Comparison of ENCODE assay signal across 10 cellular contexts in genomic region chr11:120079750-120080610, GRCh38. TPM values are rescaled to one million over a fixed set of nuclear protein-coding genes. Genes with fewer than 3 reads are reported as not detected.
A peak's percentile ranks its signal among the peaks of the same experiment; 100 is the strongest.
DNase-seq lines count a peak whose midpoint lies in the region; ATAC-seq and TF ChIP-seq lines count a peak whose summit lies in the region.
"Had no signal": no experiment of that assay in that cellular context is flagged by ENCODE, and none has a peak within 500 bp of the region (broad histone marks: within the 10 kb centered on the region; RNA-seq: fewer than 3 reads in every experiment).

No MANE protein-coding gene starts in this region.

- no peak for TF ChIP-seq POLR2A in Peyer's patch (IDR thresholded peaks at IDR 0.05)

- no peak overlapping the region for H3K4me3 ChIP-seq in Peyer's patch
- H3K4me3 ChIP-seq: BLaER1 had no signal

- H3K27ac ChIP-seq in Peyer's patch = no peak overlapping the region
- H3K27ac ChIP-seq: BLaER1 had no signal

- H3K4me1 ChIP-seq in Peyer's patch = no peaks in the 10 kb centered on the region
- H3K4me1 ChIP-seq: BLaER1 had no signal

- peak; percentile 11 for DNase-seq in NCI-H146 (lab: John Stamatoyannopoulos, UW)
- DNase-seq in NCI-H146 treated with DMSO at 0.1 percent for 48 hours (lab: John Stamatoyannopoulos, UW; ENCODE audit: unreplicated experiment) = no peak
- DNase-seq in Peyer's patch = no peak
- DNase-seq in germinal center (ENCODE audit: low spot score) = peak; percentile 33
- DNase-seq in stimulated activated CD8-positive, alpha-beta memory T cell treated with anti-CD3 and anti-CD28 coated beads, Interleukin-15, amount 100 ng/mL, for 24 hours (ENCODE audit: low read depth) = peak; percentile 7
- DNase-seq in LoVo (ENCODE audit: low spot score) = no peak
- DNase-seq: naive B cell had no signal

- ATAC-seq in GM21515 (IDR thresholded peaks at IDR 0.05; ENCODE audit: unreplicated experiment) = no peak
- no peak for ATAC-seq in HG02571 (IDR thresholded peaks at IDR 0.05; ENCODE audit: unreplicated experiment)

- H3K36me3 ChIP-seq in Peyer's patch = no peaks in the 10 kb centered on the region
- H3K36me3 ChIP-seq: BLaER1 had no signal

- no peaks in the 10 kb centered on the region for H3K9me3 ChIP-seq in Peyer's patch

- peak in 5 of 6 experiments; percentile 17 to 50 (median 44) for TF ChIP-seq CTCF in Peyer's patch (IDR thresholded peaks at IDR 0.05)

- H3K27me3 ChIP-seq in Peyer's patch = no peaks in the 10 kb centered on the region
- H3K27me3 ChIP-seq: BLaER1 had no signal

RNA-seq across cellular contexts. Expression of gene TRIM29, which starts 57.9 kb away (rescaled TPM):
- 10 to 100 TPM in 1 of 4 donors, 1 to 10 TPM in 3; 7.8 to 33.3 (median 9.1) TPM for total RNA-seq in Peyer's patch

Comparison
In these comparisons a context has a peak if more than half of its experiments do, and no peak if none do; other contexts are left out.
1. DNase-seq: peak in NCI-H146 (single experiment), germinal center (single experiment) and stimulated activated CD8-positive, alpha-beta memory T cell treated with anti-CD3 and anti-CD28 coated beads, Interleukin-15, amount 100 ng/mL, for 24 hours (single experiment); none in NCI-H146 treated with DMSO at 0.1 percent for 48 hours (single experiment), Peyer's patch (0 of 3) and LoVo (single experiment).